1 cellular context compared by ENCODE assay signal in genomic region chr20:36266189-36266588, GRCh38.
TF ChIP-seq lines count a peak whose summit lies in the region.

No MANE protein-coding gene starts in this region.

TF ChIP-seq in HepG2, 621 proteins besides CTCF, POLR2A, EP300 and RAD21:
- TF ChIP-seq BHLHE40 (IDR thresholded peaks at IDR 0.05; ENCODE audit: low read length) (peak; percentile 73), ZNF652 (CRISPR knock-in tag; IDR thresholded peaks at IDR 0.05; ENCODE audit: borderline replicate concordance, low read depth) (no peak), FOXK2 (IDR thresholded peaks at IDR 0.05) (no peak), CBX1 (IDR thresholded peaks at IDR 0.05; ENCODE audit: low read depth) (no peak), FOSL1 (CRISPR knock-in tag; IDR thresholded peaks at IDR 0.05; ENCODE audit: borderline replicate concordance) (no peak), ZNF629 (CRISPR knock-in tag; conservative IDR thresholded peaks at IDR 0.05) (peak; percentile 75), NFIC (IDR thresholded peaks at IDR 0.05; ENCODE audit: low read length) (no peak), CREB1 (IDR thresholded peaks at IDR 0.05) (peak; percentile 21; the same call in 1 of the 2 replicates), CREB1 (CRISPR knock-in tag; IDR thresholded peaks at IDR 0.05) (no peak), ZNF24 (IDR thresholded peaks at IDR 0.05) (no peak)
